Comparison of ENCODE assay signal across 16 cellular contexts in genomic region chr17:46869296-46869695, GRCh38. TPM values are rescaled to one million over a fixed set of nuclear protein-coding genes. Genes with fewer than 3 reads are reported as not detected.
DNase-seq lines count a peak whose midpoint lies in the region; ATAC-seq and TF ChIP-seq lines count a peak whose summit lies in the region.
"Had no signal": no experiment of that assay in that cellular context is flagged by ENCODE, and none has a peak within 500 bp of the region (broad histone marks: within the 10 kb centered on the region; RNA-seq: fewer than 3 reads in every experiment).

No MANE protein-coding gene starts in this region.

- H3K27ac Mint-ChIP-seq in stimulated activated effector memory CD8-positive, alpha-beta T cell treated with anti-CD3 and anti-CD28 coated beads, Interleukin-12 subunit alpha, Interleukin-12 subunit beta, amount 100 ng/mL, for 72 hours, result no peak overlapping the region
- H3K27ac Mint-ChIP-seq: CD8-positive, alpha-beta memory T cell; H9 had no signal

- H4K20me1 ChIP-seq in SK-N-SH (ENCODE audit: insufficient read depth) (no peaks in the 10 kb centered on the region), osteoblast (ENCODE audit: insufficient read depth, low read length) (no peaks in the 10 kb centered on the region)
- H4K20me1 ChIP-seq: BLaER1 had no signal

- POLR2A ChIA-PET in HEK293 (lab: Yijun Ruan, JAX) (no interaction called here), SK-N-SH (lab: Yijun Ruan, JAX) (no interaction called here)

- no peaks in the 10 kb centered on the region for H3K79me2 ChIP-seq in SK-N-SH (ENCODE audit: insufficient read depth)
- H3K79me2 ChIP-seq in osteoblast (ENCODE audit: insufficient read depth, low read length), result no peaks in the 10 kb centered on the region

- no peak overlapping the region for H3K4me3 Mint-ChIP-seq in stimulated activated effector memory CD8-positive, alpha-beta T cell treated with anti-CD3 and anti-CD28 coated beads, Interleukin-12 subunit alpha, Interleukin-12 subunit beta, amount 100 ng/mL, for 72 hours
- H3K4me3 Mint-ChIP-seq: CD8-positive, alpha-beta memory T cell; H9 had no signal

- H2AFZ ChIP-seq in SK-N-SH (ENCODE audit: low read depth), result no peak overlapping the region
- H2AFZ ChIP-seq in osteoblast (ENCODE audit: low read length), result no peak overlapping the region

- TF ChIP-seq EP300 in SK-N-SH (IDR thresholded peaks at IDR 0.05; ENCODE audit: borderline replicate concordance in 1 of 2, low read depth in 1 of 2, low read length in 1 of 2), result no peak

- no peaks in the 10 kb centered on the region for H3F3A ChIP-seq in SK-N-SH (replicated peaks; ENCODE audit: insufficient read depth)

- H3K27me3 ChIP-seq in SK-N-SH (ENCODE audit: insufficient read depth) (peaks cover 5% of the 10 kb centered on the region; the same call in 1 of the 2 replicates), osteoblast (ENCODE audit: insufficient read depth, low read length) (peaks cover 5% of the 10 kb centered on the region)
- H3K27me3 ChIP-seq: BLaER1 had no signal

- no peak for TF ChIP-seq CTCF in HEK293 (tag by site-specific recombination; IDR thresholded peaks at IDR 0.05)
- no peak for TF ChIP-seq CTCF in SK-N-SH (IDR thresholded peaks at IDR 0.05)
- no peak for TF ChIP-seq CTCF in osteoblast (IDR thresholded peaks at IDR 0.05; ENCODE audit: extremely low read depth, low read depth, low read length)

- peak; percentile 53 for DNase-seq in SK-N-SH
- DNase-seq in fibroblast of peridontal ligament (ENCODE audit: extremely low read depth), result peak; percentile 47
- peak; percentile 78 for DNase-seq in osteoblast (ENCODE audit: insufficient read length, low spot score, missing footprints)
- DNase-seq in stimulated activated effector memory CD8-positive, alpha-beta T cell treated with anti-CD3 and anti-CD28 coated beads, Interleukin-12 subunit alpha, Interleukin-12 subunit beta, amount 100 ng/mL, for 72 hours (ENCODE audit: low spot score in 2 of 2), result no peak
- no peak for DNase-seq in putamen (ENCODE audit: low spot score)
- no peak for DNase-seq in activated naive CD4-positive, alpha-beta T cell treated with anti-CD3 and anti-CD28 coated beads, Interleukin-2, amount 50 U/mL, for 16 hours
- no peak for DNase-seq in SIG-M5 treated with dmso at 0.1 percent for 504 hours (lab: John Stamatoyannopoulos, UW; ENCODE audit: unreplicated experiment)
- DNase-seq: AML-193; CD8-positive, alpha-beta memory T cell; GOT3; H9 had no signal

- H3K9me2 ChIP-seq in SK-N-SH, result no peaks in the 10 kb centered on the region

- peaks cover 5% of the 10 kb centered on the region for H3K4me1 Mint-ChIP-seq in stimulated activated effector memory CD8-positive, alpha-beta T cell treated with anti-CD3 and anti-CD28 coated beads, Interleukin-12 subunit alpha, Interleukin-12 subunit beta, amount 100 ng/mL, for 72 hours

- no peak overlapping the region for H3K9ac ChIP-seq in SK-N-SH
- H3K9ac ChIP-seq: BLaER1 had no signal

- H3K9me3 ChIP-seq in HEK293 (ENCODE audit: control insufficient read depth, insufficient read depth, low read depth, low read length) (no peaks in the 10 kb centered on the region), SK-N-SH (no peaks in the 10 kb centered on the region), osteoblast (ENCODE audit: low read depth, low read length) (no peaks in the 10 kb centered on the region)
- H3K9me3 ChIP-seq: BLaER1 had no signal

- no peak for ATAC-seq in stimulated activated effector memory CD8-positive, alpha-beta T cell treated with anti-CD3 and anti-CD28 coated beads, Interleukin-12 subunit alpha, Interleukin-12 subunit beta, amount 100 ng/mL, for 72 hours
- ATAC-seq: GM12878, K562 had no signal

- H3K36me3 ChIP-seq in HEK293 (ENCODE audit: control insufficient read depth in 2 of 2, insufficient read depth in 1 of 2, low read length in 2 of 2), result no peaks in the 10 kb centered on the region
- no peaks in the 10 kb centered on the region for H3K36me3 ChIP-seq in SK-N-SH (replicated peaks in 1 of 2; ENCODE audit: control insufficient read depth in 1 of 2, insufficient read depth in 2 of 2, low read length in 1 of 2)
- H3K36me3 ChIP-seq in osteoblast (ENCODE audit: insufficient read depth, low read length), result no peaks in the 10 kb centered on the region
- H3K36me3 ChIP-seq: BLaER1 had no signal

- CTCF ChIA-PET in HEK293 (lab: Yijun Ruan, JAX), result interaction anchor here (0.6 to 1.1 kb wide), 2 partner anchors 10 to 61 kb away, joined by 4 to 6 read pairs; no protein-coding TSS in a partner anchor
- CTCF ChIA-PET in SK-N-SH (lab: Yijun Ruan, JAX), result interaction anchor here (1.2 to 9.0 kb wide), 3 partner anchors 26 to 73 kb away, joined by 3 to 44 read pairs (median 3); no protein-coding TSS in a partner anchor

- TF ChIP-seq RAD21 in SK-N-SH (IDR thresholded peaks at IDR 0.05; ENCODE audit: low read length), result no peak

- H3K27ac ChIP-seq in HEK293 (ENCODE audit: extremely low read depth, low read depth, low read length), result no peak overlapping the region
- H3K27ac ChIP-seq in SK-N-SH (ENCODE audit: low read depth in 2 of 2, low read length in 1 of 2), result no peak overlapping the region
- H3K27ac ChIP-seq in osteoblast (ENCODE audit: low read depth, low read length), result no peak overlapping the region
- H3K27ac ChIP-seq: BLaER1 had no signal

- 0 out of 2 replicates have a peak, but pooled peaks cover 3% of the 10 kb centered on the region for H3K4me1 ChIP-seq in HEK293 (ENCODE audit: control insufficient read depth, insufficient read depth, low read length)
- peaks cover 0 to 5% of the 10 kb centered on the region in 2 experiments; a peak in 1 of 4 replicates for H3K4me1 ChIP-seq in SK-N-SH (ENCODE audit: control insufficient read depth in 1 of 2, insufficient read depth in 2 of 2, low read depth in 1 of 2, low read length in 1 of 2)
- H3K4me1 ChIP-seq in osteoblast (ENCODE audit: insufficient read depth, low read length), result no peaks in the 10 kb centered on the region

- H3K9me3 Mint-ChIP-seq in stimulated activated effector memory CD8-positive, alpha-beta T cell treated with anti-CD3 and anti-CD28 coated beads, Interleukin-12 subunit alpha, Interleukin-12 subunit beta, amount 100 ng/mL, for 72 hours, result no peaks in the 10 kb centered on the region
- H3K9me3 Mint-ChIP-seq: CD8-positive, alpha-beta memory T cell; H9 had no signal

- no peaks in the 10 kb centered on the region for H3K36me3 Mint-ChIP-seq in stimulated activated effector memory CD8-positive, alpha-beta T cell treated with anti-CD3 and anti-CD28 coated beads, Interleukin-12 subunit alpha, Interleukin-12 subunit beta, amount 100 ng/mL, for 72 hours
- H3K36me3 Mint-ChIP-seq: CD8-positive, alpha-beta memory T cell had no signal

- H3K4me3 ChIP-seq in HEK293 (ENCODE audit: low read depth, low read length) (no peak overlapping the region), SK-N-SH (ENCODE audit: low read depth in 2 of 2, low read length in 1 of 2) (no peak overlapping the region), osteoblast (ENCODE audit: insufficient read depth, low read length) (no peak overlapping the region)
- H3K4me3 ChIP-seq: BLaER1, GM12878, K562 had no signal

- H3K4me2 ChIP-seq in SK-N-SH, result no peak overlapping the region
- H3K4me2 ChIP-seq in osteoblast (ENCODE audit: insufficient read depth, low read length), result no peak overlapping the region
- H3K4me2 ChIP-seq: BLaER1 had no signal

- WGBS in SK-N-SH (ENCODE audit: low lambda C conversion rate), result 40% methylated on average over 7 of the region's 7 CpGs

TF ChIP-seq in HEK293, 187 proteins besides CTCF, POLR2A, EP300 and RAD21 (continues in another document):
- TF ChIP-seq ZXDB (tag by site-specific recombination; IDR thresholded peaks at IDR 0.05) (no peak), ZNF621 (tag by site-specific recombination; IDR thresholded peaks at IDR 0.05) (no peak), ZNF501 (tag by site-specific recombination; IDR thresholded peaks at IDR 0.05) (no peak), SALL2 (tag by site-specific recombination; IDR thresholded peaks at IDR 0.05; ENCODE audit: borderline replicate concordance) (no peak), SCRT2 (tag by site-specific recombination; IDR thresholded peaks at IDR 0.05) (peak; percentile 50; the same call in 1 of the 2 replicates), ZNF335 (tag by site-specific recombination; conservative IDR thresholded peaks at IDR 0.05) (peak; percentile 2; the same call in 1 of the 2 replicates), ZNF157 (tag by site-specific recombination; IDR thresholded peaks at IDR 0.05) (no peak), ZNF747 (tag by site-specific recombination; IDR thresholded peaks at IDR 0.05) (no peak), ZNF211 (tag by site-specific recombination; IDR thresholded peaks at IDR 0.05; ENCODE audit: low read depth) (no peak), ZSCAN16 (tag by site-specific recombination; IDR thresholded peaks at IDR 0.05) (no peak), ZNF19 (tag by site-specific recombination; IDR thresholded peaks at IDR 0.05; ENCODE audit: low read depth) (no peak)

TF ChIP-seq in SK-N-SH, 30 proteins besides CTCF, POLR2A, EP300 and RAD21 (continues in another document):
- TF ChIP-seq TCF12 (IDR thresholded peaks at IDR 0.05) (no peak), RCOR1 (IDR thresholded peaks at IDR 0.05; ENCODE audit: low read length) (no peak), MAX (IDR thresholded peaks at IDR 0.05; ENCODE audit: low read depth) (no peak), RXRA (IDR thresholded peaks at IDR 0.05; ENCODE audit: borderline replicate concordance, low read depth) (no peak), MXI1 (IDR thresholded peaks at IDR 0.05; ENCODE audit: low read depth, low read length) (no peak)

RNA-seq across cellular contexts. Expression of gene WNT9B, which starts 17.9 kb away (rescaled TPM):
- not detected in 2 replicates for polyA plus RNA-seq in SK-N-SH (2012; rRNA removed)
- not detected in 2 replicates for polyA plus RNA-seq in SK-N-SH (2012; cell fraction: cytosol; rRNA removed)
- polyA plus RNA-seq in SK-N-SH (2012; cell fraction: nucleus; rRNA removed), result not detected in 2 replicates
- 0.36 TPM in 1 of 2 replicates, not detected in the other for total RNA-seq in osteoblast
- total RNA-seq: A673; CD8-positive, alpha-beta memory T cell; GM12878; K562 had no signal
- polyA plus RNA-seq: CD8-positive, alpha-beta memory T cell; GM12878; K562 had no signal

RNA-seq across cellular contexts. Expression of gene WNT3, which starts 50.8 kb away (rescaled TPM):
- polyA plus RNA-seq in SK-N-SH (2012; rRNA removed), result 5.3 and 7.6 TPM in 2 replicates
- 3.7 and 4.9 TPM in 2 replicates for polyA plus RNA-seq in SK-N-SH (2012; cell fraction: cytosol; rRNA removed)
- polyA plus RNA-seq in SK-N-SH (2012; cell fraction: nucleus; rRNA removed), result 13.4 and 18.7 TPM in 2 replicates
- total RNA-seq in osteoblast, result 0.88 and 1.1 TPM in 2 replicates
- total RNA-seq: CD8-positive, alpha-beta memory T cell; GM12878 had no signal
- polyA plus RNA-seq: CD8-positive, alpha-beta memory T cell had no signal

RNA-seq across cellular contexts. Expression of gene GOSR2, which starts 53.7 kb away (rescaled TPM):
- 74.2 and 105 TPM in 2 replicates for polyA plus RNA-seq in SK-N-SH (2012; rRNA removed)
- polyA plus RNA-seq in SK-N-SH (2012; cell fraction: cytosol; rRNA removed), result 76.2 and 84.0 TPM in 2 replicates
- 112 and 147 TPM in 2 replicates for polyA plus RNA-seq in SK-N-SH (2012; cell fraction: nucleus; rRNA removed)
- total RNA-seq in osteoblast, result 43.9 and 44.9 TPM in 2 replicates

Comparison
In these comparisons a context has a peak if more than half of its experiments do, and no peak if none do; other contexts are left out.
1. DNase-seq: peak in SK-N-SH (single experiment), fibroblast of peridontal ligament (single experiment) and osteoblast (single experiment); none in stimulated activated effector memory CD8-positive, alpha-beta T cell treated with anti-CD3 and anti-CD28 coated beads, Interleukin-12 subunit alpha, Interleukin-12 subunit beta, amount 100 ng/mL, for 72 hours (0 of 2), putamen (single experiment), activated naive CD4-positive, alpha-beta T cell treated with anti-CD3 and anti-CD28 coated beads, Interleukin-2, amount 50 U/mL, for 16 hours (single experiment) and SIG-M5 treated with dmso at 0.1 percent for 504 hours (single experiment).